In genomic region chr19:35717665-35718344, GRCh38 we compare ENCODE assay signal across 7 cellular contexts. TPM values are rescaled to one million over a fixed set of nuclear protein-coding genes. Genes with fewer than 3 reads are reported as not detected.
DNase-seq lines count a peak whose midpoint lies in the region; ATAC-seq and TF ChIP-seq lines count a peak whose summit lies in the region.

KMT2B (plus strand) TSS chr19:35718003; CDS start chr19:35718019, 16 bp downstream.

- H3K4me3 ChIP-seq in PC-9 (peak within 1 kb of the TSS; percentile 85), colonic mucosa (peak within 1 kb of the TSS; percentile 95), liver (ENCODE audit: low read depth in 1 of 3, low read length in 3 of 3) (peak within 1 kb of the TSS; percentile 90 to 98 (median 91)), thoracic aorta (peak within 1 kb of the TSS; percentile 82)

- peak within 1 kb of the TSS; percentile 99 for H3K4me2 ChIP-seq in PC-9

- H2AFZ ChIP-seq in PC-9 = peak within 1 kb of the TSS; percentile 99

- intact Hi-C loops in PC-9 (cut with micrococcal nuclease; ENCODE audit: unreplicated experiment) (loop anchor here (1.0 to 5.0 kb wide), 11 partner anchors 25 to 745 kb away; partner anchors contain the start of genes COX6B1, LIN37, PSENEN and U2AF1L4), colonic mucosa (cut with DNase I) (loop anchor here (2.0 kb wide), 1 partner anchor 23 kb away; no protein-coding TSS in a partner anchor)

- H3K4me1 ChIP-seq in PC-9 (replicated peaks; ENCODE audit: insufficient read depth) (peaks cover 20% of the 10 kb centered on the region), colonic mucosa (peaks cover 18% of the 10 kb centered on the region), liver (ENCODE audit: control insufficient read depth in 4 of 4, insufficient read depth in 4 of 4, low read length in 3 of 4) (peaks cover 12 to 34% (median 25%) of the 10 kb centered on the region in 4 donors), thoracic aorta (ENCODE audit: control insufficient read depth in 1 of 2, low read depth in 2 of 2) (peaks cover 16 to 26% of the 10 kb centered on the region in 2 donors)

- H3K9ac ChIP-seq in colonic mucosa (ENCODE audit: low read depth in 2 of 2, low read length in 2 of 2) (peak within 1 kb of the TSS; percentile 66 to 88), liver (ENCODE audit: low read depth in 1 of 2, low read length in 2 of 2) (peak within 1 kb of the TSS; percentile 32 to 80)

- POLR2A ChIA-PET in PC-9 (lab: Charles Lee; ENCODE audit: unreplicated experiment) = no interaction called here

- ATAC-seq in HG02981 (IDR thresholded peaks at IDR 0.05; ENCODE audit: unreplicated experiment) (peak; percentile 43), thoracic aorta (ENCODE audit: insufficient number of reproducible peaks, low FRiP score, low read depth) (peak; percentile 58), HG02938 (IDR thresholded peaks at IDR 0.05; ENCODE audit: unreplicated experiment) (no peak)

- TF ChIP-seq RAD21 in liver (IDR thresholded peaks at IDR 0.05) = no peak

- 1% methylated on average over 109 of the region's 109 CpGs for WGBS in liver

- DNase-seq in GM13976 (ENCODE audit: low spot score) = peak; percentile 97
- peak in 1 of 2 experiments; percentile 96 for DNase-seq in PC-9
- no peak for DNase-seq in colonic mucosa
- no peak for DNase-seq in thoracic aorta (ENCODE audit: low spot score)

- BruUV-seq in PC-9 (replicated peaks; lab: Mats Ljungman, UMichigan) = no TSS peak

- no peaks in the 10 kb centered on the region for H3K9me2 ChIP-seq in PC-9 (ENCODE audit: insufficient read depth)

- TF ChIP-seq CTCF in GM13976 (IDR thresholded peaks at IDR 0.05; ENCODE audit: borderline replicate concordance, control extremely low read depth, extremely low read depth, insufficient read depth, missing control alignments) (no peak), PC-9 (conservative IDR thresholded peaks at IDR 0.05) (no peak), colonic mucosa (IDR thresholded peaks at IDR 0.05) (no peak), liver (IDR thresholded peaks at IDR 0.05; ENCODE audit: low read depth, low read length, missing input control) (no peak), thoracic aorta (IDR thresholded peaks at IDR 0.05) (no peak)

- H3K27ac ChIP-seq in PC-9 = peak within 1 kb of the TSS; percentile 45
- peak within 1 kb of the TSS; percentile 96 for H3K27ac ChIP-seq in colonic mucosa
- peak within 1 kb of the TSS; percentile 75 to 86 for H3K27ac ChIP-seq in liver (ENCODE audit: low read depth in 1 of 2, low read length in 2 of 2)
- H3K27ac ChIP-seq in thoracic aorta = peak within 1 kb of the TSS; percentile 71 to 74

- H3K36me3 ChIP-seq in PC-9 (ENCODE audit: low read depth) = no peaks in the 10 kb centered on the region
- peaks cover 6% of the 10 kb centered on the region for H3K36me3 ChIP-seq in colonic mucosa
- H3K36me3 ChIP-seq in liver (ENCODE audit: control insufficient read depth in 4 of 4, insufficient read depth in 3 of 4, low read depth in 1 of 4, low read length in 3 of 4) = peaks cover 11 to 19% (median 14%) of the 10 kb centered on the region in 4 donors
- H3K36me3 ChIP-seq in thoracic aorta = peaks cover 21% of the 10 kb centered on the region

- peaks cover 34% of the 10 kb centered on the region for H3K79me2 ChIP-seq in PC-9 (ENCODE audit: low read depth)

- no peaks in the 10 kb centered on the region for H3K27me3 ChIP-seq in PC-9 (ENCODE audit: insufficient read depth, low read depth)
- no peaks in the 10 kb centered on the region for H3K27me3 ChIP-seq in colonic mucosa
- no peaks in the 10 kb centered on the region for H3K27me3 ChIP-seq in liver (ENCODE audit: control insufficient read depth in 4 of 4, insufficient read depth in 4 of 4, low read length in 3 of 4)
- no peaks in the 10 kb centered on the region for H3K27me3 ChIP-seq in thoracic aorta (replicated peaks; ENCODE audit: insufficient read depth)

- CTCF ChIA-PET in PC-9 (lab: Charles Lee) = interaction anchor here (0.5 kb wide), 1 partner anchor 182 kb away, joined by 4 read pairs; no protein-coding TSS in a partner anchor

- H3K9me3 ChIP-seq in PC-9 (ENCODE audit: insufficient read depth, low read depth) = no peaks in the 10 kb centered on the region
- no peaks in the 10 kb centered on the region for H3K9me3 ChIP-seq in colonic mucosa
- H3K9me3 ChIP-seq in liver (ENCODE audit: control insufficient read depth in 4 of 4, low read length in 3 of 4) = no peaks in the 10 kb centered on the region
- no peaks in the 10 kb centered on the region for H3K9me3 ChIP-seq in thoracic aorta

- peaks cover 14% of the 10 kb centered on the region for H4K20me1 ChIP-seq in PC-9 (ENCODE audit: insufficient read depth)

- H3F3A ChIP-seq in PC-9 (ENCODE audit: insufficient read depth, low read depth) = peaks cover 6% of the 10 kb centered on the region; the same call in 1 of the 2 replicates

- in situ Hi-C loops in GM13976 (cut with MboI; ENCODE audit: low sequenced_read_pairs, unreplicated experiment) = no loop called here

TF ChIP-seq in liver, 16 proteins besides CTCF, POLR2A, EP300 and RAD21:
- TF ChIP-seq GABPA (IDR thresholded peaks at IDR 0.05 in 1 of 2, conservative IDR thresholded peaks at IDR 0.05 in 1 of 2) (peak in 1 of 2 donors; percentile 81), RXRA (IDR thresholded peaks at IDR 0.05) (no peak)

RNA-seq across cellular contexts. Expression of gene KMT2B, which starts in this region (rescaled TPM):
- total RNA-seq in PC-9 (2021) (32.2 and 44.2 TPM in 2 replicates), colonic mucosa (10 to 100 TPM; 32.1 to 46.9 TPM), liver (10 to 100 TPM in 1 of 2 donors, 1 to 10 TPM in 1; 6.3 to 12.1 TPM), thoracic aorta (10 to 100 TPM; 26.4 to 31.3 TPM)
- polyA plus RNA-seq in liver = 10 to 100 TPM in 1 of 2 donors, 1 to 10 TPM in 1; 3.7 to 10.3 TPM

Comparison
In these comparisons a context has a peak if more than half of its experiments do, and no peak if none do; other contexts are left out.
1. H3K27ac ChIP-seq: peak in every context shown above with its lines; median percentile 96 in colonic mucosa; 80 in liver; 72 in thoracic aorta; 45 in PC-9.